ENCODE assay signal across 8 cellular contexts in genomic region chr9:32378993-32379729, GRCh38. TPM values are rescaled to one million over a fixed set of nuclear protein-coding genes. Genes with fewer than 3 reads are reported as not detected.
DNase-seq lines count a peak whose midpoint lies in the region; ATAC-seq, FAIRE-seq and TF ChIP-seq lines count a peak whose summit lies in the region.

No MANE protein-coding gene starts in this region.

- H3K4me1 ChIP-seq in kidney (ENCODE audit: control insufficient read depth in 1 of 2, insufficient read depth in 1 of 2, low read depth in 1 of 2, low read length in 2 of 2): peaks cover 2 to 3% of the 10 kb centered on the region in 2 donors

- peaks cover 10 to 11% of the 10 kb centered on the region in 2 donors for H3K27me3 Mint-ChIP-seq in T-cell

- CTCF ChIA-PET in BJ (lab: Yijun Ruan, JAX) (interaction anchor here (0.6 to 7.4 kb wide), 45 partner anchors 10 to 608 kb away, joined by 3 to 492 read pairs (median 6); partner anchors contain the start of genes NDUFB6, RIGI, SMIM27 and TOPORS), T-cell (lab: Charles Lee) (interaction anchor here (0.6 to 7.2 kb wide), 60 partner anchors 9 to 621 kb away, joined by 3 to 338 read pairs (median 5); partner anchors contain the start of genes NDUFB6 (in 2 of the 2), RIGI (in 2 of the 2) and TOPORS (in 1 of the 2))

- ATAC-seq in GM18502 (IDR thresholded peaks at IDR 0.05; ENCODE audit: poor library complexity, unreplicated experiment) (peak; percentile 79), HG02852 (IDR thresholded peaks at IDR 0.05; ENCODE audit: unreplicated experiment) (peak; percentile 79), T-cell (replicated peaks in 1 of 4) (peak; percentile 74 to 82 (median 80))

- peaks cover 14 to 16% (median 15%) of the 10 kb centered on the region in 3 donors for H3K4me1 Mint-ChIP-seq in T-cell

- FAIRE-seq in kidney (lab: Jason Lieb, UNC): peak; percentile 73

- TF ChIP-seq CTCF in BJ (IDR thresholded peaks at IDR 0.05; ENCODE audit: insufficient read depth, low read depth, low read length): peak; percentile 78
- peak; percentile 89 for TF ChIP-seq CTCF in kidney (IDR thresholded peaks at IDR 0.05; ENCODE audit: borderline replicate concordance, extremely low read depth, insufficient read depth)

- H3K27ac Mint-ChIP-seq in T-cell: peak overlapping the region; percentile 23 to 25

- H3K9ac ChIP-seq in kidney (ENCODE audit: low read length in 2 of 2): no peak overlapping the region

- H3K36me3 Mint-ChIP-seq in T-cell: no peaks in the 10 kb centered on the region

- H3K36me3 ChIP-seq in BJ (ENCODE audit: control insufficient read depth, insufficient read depth, low read length) (no peaks in the 10 kb centered on the region), kidney (ENCODE audit: control insufficient read depth in 1 of 2, insufficient read depth in 2 of 2, low read length in 2 of 2) (no peaks in the 10 kb centered on the region)

- intact Hi-C loops in kidney (cut with DNase I): loop anchor here (5.0 to 10.0 kb wide), 2 partner anchors 198 to 596 kb away; no protein-coding TSS in a partner anchor

- DNase-seq in BJ (ENCODE audit: low read depth) (no peak), NCI-H1105 treated with DMSO at 0.1 percent for 48 hours (lab: John Stamatoyannopoulos, UW) (peak; percentile 81), T-cell (peak in 27 of 34 experiments; percentile 7 to 63 (median 37)), kidney (no peak)
- DNase-seq in central memory CD4-positive, alpha-beta T cell: peak; percentile 61
- DNase-seq in stimulated activated CD8-positive, alpha-beta memory T cell treated with anti-CD3 and anti-CD28 coated beads, Interleukin-7, amount 100 ng/mL, for 1 hour (ENCODE audit: low read depth in 2 of 2): peak; percentile 7 to 12

- no peaks in the 10 kb centered on the region for H3K9me3 Mint-ChIP-seq in T-cell

- POLR2A ChIA-PET in BJ (lab: Charles Lee) (interaction anchor here (0.8 to 1.1 kb wide), 2 partner anchors 193 to 200 kb away, joined by 3 read pairs; no protein-coding TSS in a partner anchor), T-cell (lab: Charles Lee) (interaction anchor here (0.6 to 2.2 kb wide), 4 partner anchors 162 to 201 kb away, joined by 3 to 7 read pairs (median 4); no protein-coding TSS in a partner anchor)

- H3K4me3 Mint-ChIP-seq in T-cell: no peak overlapping the region

- H3K27me3 ChIP-seq in BJ (ENCODE audit: control insufficient read depth, insufficient read depth, low read length): no peaks in the 10 kb centered on the region; the same call in 1 of the 2 replicates

- H3K4me3 ChIP-seq in BJ (ENCODE audit: low read depth, low read length) (no peak overlapping the region), kidney (ENCODE audit: low read length in 2 of 2) (no peak overlapping the region)

- H3K27ac ChIP-seq in kidney (ENCODE audit: low read depth in 2 of 2, low read length in 2 of 2): no peak overlapping the region

- H3K9me3 ChIP-seq in kidney (ENCODE audit: control insufficient read depth in 1 of 2, low read length in 2 of 2): no peaks in the 10 kb centered on the region

RNA-seq across cellular contexts. Expression of gene ACO1, which starts 5.3 kb away (rescaled TPM):
- polyA plus RNA-seq in BJ (2011; rRNA removed): 93.8 and 111 TPM in 2 replicates
- 49.4 and 79.9 TPM in 2 replicates for polyA minus RNA-seq in BJ (2011; rRNA and poly(A)+ RNA removed)
- total RNA-seq in T-cell: 1 to 10 TPM; 5.2 to 8.5 (median 8.0) TPM
- 36.8 TPM for total RNA-seq in kidney
- polyA plus RNA-seq in kidney (ENCODE audit: insufficient read depth, low read depth, low replicate concordance): 70.5 TPM

Comparison
In these comparisons a context has a peak if more than half of its experiments do, and no peak if none do; other contexts are left out.
1. DNase-seq: peak in NCI-H1105 treated with DMSO at 0.1 percent for 48 hours (single experiment), T-cell (27 of 34), central memory CD4-positive, alpha-beta T cell (single experiment) and stimulated activated CD8-positive, alpha-beta memory T cell treated with anti-CD3 and anti-CD28 coated beads, Interleukin-7, amount 100 ng/mL, for 1 hour (2 of 2); none in BJ (single experiment) and kidney (single experiment).
2. Peak in every context shown above with its lines, with median percentiles within 50 percentile points of each other: ATAC-seq.